ENCODE assay signal across 1 cellular context in the genomic region with DNA sequence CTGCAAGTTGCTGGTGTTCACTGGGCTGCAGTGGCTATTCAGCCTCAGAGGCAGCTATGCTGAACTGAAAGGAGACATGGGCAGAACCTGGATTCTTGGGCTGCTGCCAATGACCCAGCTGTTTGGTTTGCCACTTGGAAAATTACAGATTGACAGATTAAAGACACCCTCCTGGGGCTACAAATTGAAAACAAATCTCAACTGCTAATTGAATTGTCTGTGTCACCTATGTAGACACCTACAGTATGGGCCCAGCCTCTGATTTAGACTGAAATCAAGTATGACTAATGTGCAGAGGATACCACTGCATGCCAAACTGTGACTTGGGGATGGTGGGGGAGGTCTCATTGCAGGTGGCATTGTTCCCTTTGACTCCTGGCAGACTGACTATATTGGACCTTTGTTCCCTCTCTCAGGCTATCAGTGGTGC.
TF ChIP-seq lines count a peak whose summit lies in the region.

No MANE protein-coding gene starts in this region.

TF ChIP-seq in GM12878, 131 proteins besides CTCF, POLR2A, EP300 and RAD21 (continued from another document):
- TF ChIP-seq, protein P1, sequence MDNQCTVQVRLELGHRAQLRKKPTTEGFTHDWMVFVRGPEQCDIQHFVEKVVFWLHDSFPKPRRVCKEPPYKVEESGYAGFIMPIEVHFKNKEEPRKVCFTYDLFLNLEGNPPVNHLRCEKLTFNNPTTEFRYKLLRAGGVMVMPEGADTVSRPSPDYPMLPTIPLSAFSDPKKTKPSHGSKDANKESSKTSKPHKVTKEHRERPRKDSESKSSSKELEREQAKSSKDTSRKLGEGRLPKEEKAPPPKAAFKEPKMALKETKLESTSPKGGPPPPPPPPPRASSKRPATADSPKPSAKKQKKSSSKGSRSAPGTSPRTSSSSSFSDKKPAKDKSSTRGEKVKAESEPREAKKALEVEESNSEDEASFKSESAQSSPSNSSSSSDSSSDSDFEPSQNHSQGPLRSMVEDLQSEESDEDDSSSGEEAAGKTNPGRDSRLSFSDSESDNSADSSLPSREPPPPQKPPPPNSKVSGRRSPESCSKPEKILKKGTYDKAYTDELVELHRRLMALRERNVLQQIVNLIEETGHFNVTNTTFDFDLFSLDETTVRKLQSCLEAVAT (IDR thresholded peaks at IDR 0.05) = no peak
- no peak for TF ChIP-seq SIX5 (IDR thresholded peaks at IDR 0.05; ENCODE audit: low read depth, low read length, severe bottlenecking)
- TF ChIP-seq LARP7 (IDR thresholded peaks at IDR 0.05) = no peak
- no peak for TF ChIP-seq NR2C2 (IDR thresholded peaks at IDR 0.05; ENCODE audit: borderline replicate concordance, control insufficient read depth, insufficient read length, low read depth)
- no peak for TF ChIP-seq PAX5 (IDR thresholded peaks at IDR 0.05; ENCODE audit: borderline replicate concordance, low read depth, low read length)
- no peak for TF ChIP-seq SUZ12 (IDR thresholded peaks at IDR 0.05; ENCODE audit: unreplicated experiment)
- no peak for TF ChIP-seq MTA3 (IDR thresholded peaks at IDR 0.05; ENCODE audit: borderline replicate concordance, low read length)
- TF ChIP-seq NFXL1 (IDR thresholded peaks at IDR 0.05; ENCODE audit: borderline replicate concordance) = no peak
- TF ChIP-seq HDAC2 (IDR thresholded peaks at IDR 0.05) = no peak
TF ChIP-seq in GM12878: peak in this region for 0.
